ENCODE assay signal across 8 cellular contexts in the genomic region with DNA sequence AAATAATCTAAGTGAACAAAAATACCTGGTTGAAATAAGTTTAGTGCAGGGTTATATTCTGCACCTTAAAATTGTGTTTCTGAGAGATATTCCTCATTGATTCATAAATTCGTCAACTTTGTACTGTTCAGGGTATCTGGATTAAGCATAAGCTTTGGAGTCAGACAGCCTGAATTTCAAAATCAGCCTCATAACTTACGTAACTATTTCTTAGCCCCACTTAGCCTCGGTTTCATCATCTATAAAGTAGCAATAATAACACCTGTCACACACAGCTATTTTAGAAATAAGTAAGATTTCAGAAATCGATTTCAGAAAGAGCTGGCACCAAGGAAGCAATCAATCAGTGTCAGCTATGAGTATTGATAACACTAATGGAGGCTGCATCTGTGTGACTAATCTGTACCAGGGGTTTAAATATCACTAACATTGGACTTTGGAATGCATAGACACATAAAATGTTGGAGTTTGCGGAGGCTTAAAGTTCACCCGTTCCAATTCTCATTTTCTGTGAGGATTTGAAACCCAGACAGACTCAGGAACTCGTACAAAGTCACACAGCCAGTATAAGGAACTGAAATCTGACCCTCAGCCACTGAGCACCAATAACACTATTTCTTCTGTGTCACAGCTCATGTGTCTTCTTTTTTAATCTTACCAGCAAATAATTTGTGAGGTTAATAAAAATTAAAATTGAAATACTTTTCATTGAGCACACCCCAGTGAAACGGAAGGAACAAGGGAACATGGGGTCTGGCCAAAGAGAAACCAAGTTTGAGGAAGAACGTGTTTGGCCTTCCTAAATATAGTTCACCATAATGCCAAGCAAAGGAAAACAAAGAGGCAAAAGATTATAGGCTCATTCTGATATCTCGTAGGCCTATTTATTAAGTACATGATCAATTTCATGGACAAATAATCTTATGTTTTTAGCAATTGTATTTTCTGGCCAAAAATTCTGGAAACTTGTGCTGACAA.
A peak's percentile ranks its signal among the peaks of the same experiment; 100 is the strongest.
DNase-seq lines count a peak whose midpoint lies in the region; ATAC-seq lines count a peak whose summit lies in the region.

No MANE protein-coding gene starts in this region.

- H3K27me3 ChIP-seq in Karpas-422 (ENCODE audit: low read length) (no peaks in the 10 kb centered on the region), H7 (ENCODE audit: control insufficient read depth, insufficient read depth, low read length) (no peaks in the 10 kb centered on the region)

- H3K9me3 ChIP-seq in Karpas-422 (ENCODE audit: low read length), result no peaks in the 10 kb centered on the region

- no peak overlapping the region for H3K27ac ChIP-seq in Karpas-422 (ENCODE audit: low read length)

- no peaks in the 10 kb centered on the region for H3K9me3 Mint-ChIP-seq in naive thymus-derived CD8-positive, alpha-beta T cell

- H3K9ac ChIP-seq in Karpas-422 (ENCODE audit: low read length), result no peak overlapping the region

- no peaks in the 10 kb centered on the region for H3K9me2 ChIP-seq in Karpas-422 (replicated peaks; ENCODE audit: insufficient read depth, low read length)

- H3K36me3 Mint-ChIP-seq in naive thymus-derived CD8-positive, alpha-beta T cell, result no peaks in the 10 kb centered on the region

- ATAC-seq in GM18873 (IDR thresholded peaks at IDR 0.05; ENCODE audit: low FRiP score, unreplicated experiment) (peak; percentile 46), HG02571 (IDR thresholded peaks at IDR 0.05; ENCODE audit: unreplicated experiment) (peak; percentile 47)
- ATAC-seq in naive thymus-derived CD8-positive, alpha-beta T cell, result no peak

- no peaks in the 10 kb centered on the region for H4K20me1 ChIP-seq in Karpas-422 (ENCODE audit: insufficient read depth, low read depth, low read length)

- H3K4me3 ChIP-seq in Karpas-422 (ENCODE audit: low read length) (no peak overlapping the region), H7 (ENCODE audit: insufficient read depth, low read depth, low read length) (no peak overlapping the region)

- H3K4me2 ChIP-seq in Karpas-422 (ENCODE audit: low read depth, low read length, poor library complexity, severe bottlenecking), result peak overlapping the region; percentile 20

- no peak overlapping the region for H2AFZ ChIP-seq in Karpas-422 (ENCODE audit: low read length)

- peak overlapping the region in 5 of 10 donors; percentile 22 to 61 (median 53) for H3K27ac Mint-ChIP-seq in naive thymus-derived CD8-positive, alpha-beta T cell

- peak overlapping the region in 1 of 10 donors; percentile 8 for H3K4me3 Mint-ChIP-seq in naive thymus-derived CD8-positive, alpha-beta T cell

- POLR2A ChIA-PET in naive thymus-derived CD8-positive, alpha-beta T cell (lab: Charles Lee), result no interaction called here

- H3K4me1 ChIP-seq in Karpas-422 (ENCODE audit: low read length), result peaks cover 12% of the 10 kb centered on the region

- no peaks in the 10 kb centered on the region for H3K27me3 Mint-ChIP-seq in naive thymus-derived CD8-positive, alpha-beta T cell

- H3K36me3 ChIP-seq in Karpas-422 (ENCODE audit: insufficient read depth, low read length) (no peaks in the 10 kb centered on the region), H7 (replicated peaks; ENCODE audit: control insufficient read depth, insufficient read depth, low read length) (no peaks in the 10 kb centered on the region)

- DNase-seq in Karpas-422 (no peak), medulla oblongata (ENCODE audit: extremely low spot score) (peak; percentile 40), H7 (no peak), NCI-H2081 (lab: John Stamatoyannopoulos, UW) (no peak), DMS79 treated with DMSO at 0.1 percent for 48 hours (lab: John Stamatoyannopoulos, UW) (no peak)
- no peak for DNase-seq in naive thymus-derived CD8-positive, alpha-beta T cell

- H3K4me1 Mint-ChIP-seq in naive thymus-derived CD8-positive, alpha-beta T cell, result peaks cover 4 to 62% (median 22%) of the 10 kb centered on the region in 4 donors

- H3K79me2 ChIP-seq in Karpas-422 (ENCODE audit: low read length), result no peaks in the 10 kb centered on the region

Comparison
In these comparisons a context has a peak if more than half of its experiments do, and no peak if none do; other contexts are left out.
1. ATAC-seq: peak in GM18873 (single experiment) and HG02571 (single experiment); none in naive thymus-derived CD8-positive, alpha-beta T cell (0 of 2).